In genomic region chr1:48793863-48794262, GRCh38 we compare ENCODE assay signal across 12 cellular contexts. TPM values are rescaled to one million over a fixed set of nuclear protein-coding genes. Genes with fewer than 3 reads are reported as not detected.
DNase-seq lines count a peak whose midpoint lies in the region; ATAC-seq and TF ChIP-seq lines count a peak whose summit lies in the region.
"Had no signal": no experiment of that assay in that cellular context is flagged by ENCODE, and none has a peak within 500 bp of the region (broad histone marks: within the 10 kb centered on the region; RNA-seq: fewer than 3 reads in every experiment).

No MANE protein-coding gene starts in this region.

- no peak for TF ChIP-seq CTCF in neural progenitor cell (IDR thresholded peaks at IDR 0.05)

- H3K36me3 Mint-ChIP-seq in effector memory CD8-positive, alpha-beta T cell (ENCODE audit: insufficient read depth), result no peaks in the 10 kb centered on the region
- H3K36me3 Mint-ChIP-seq in neural progenitor cell, result no peaks in the 10 kb centered on the region

- H3K4me3 Mint-ChIP-seq in effector memory CD8-positive, alpha-beta T cell, result no peak overlapping the region
- H3K4me3 Mint-ChIP-seq in neural progenitor cell, result no peak overlapping the region

- no peaks in the 10 kb centered on the region for H3K4me1 ChIP-seq in neural progenitor cell

- H3K27ac Mint-ChIP-seq in effector memory CD8-positive, alpha-beta T cell, result no peak overlapping the region
- no peak overlapping the region for H3K27ac Mint-ChIP-seq in neural progenitor cell

- H3K9me3 Mint-ChIP-seq in effector memory CD8-positive, alpha-beta T cell, result no peaks in the 10 kb centered on the region
- peaks cover 3% of the 10 kb centered on the region for H3K9me3 Mint-ChIP-seq in neural progenitor cell

- no peak overlapping the region for H3K4me3 ChIP-seq in neural progenitor cell
- H3K4me3 ChIP-seq: K562 had no signal

- H3K4me2 ChIP-seq in neural progenitor cell, result no peak overlapping the region

- H3K9me3 ChIP-seq in neural progenitor cell (ENCODE audit: low read depth), result no peaks in the 10 kb centered on the region

- no peaks in the 10 kb centered on the region for H3F3A ChIP-seq in neural progenitor cell (ENCODE audit: low read depth)

- H3K36me3 ChIP-seq in neural progenitor cell, result no peaks in the 10 kb centered on the region

- H3K27me3 Mint-ChIP-seq in effector memory CD8-positive, alpha-beta T cell, result no peaks in the 10 kb centered on the region
- peaks cover 2% of the 10 kb centered on the region for H3K27me3 Mint-ChIP-seq in neural progenitor cell (ENCODE audit: insufficient read depth, low read depth)

- ATAC-seq in GM18861 (IDR thresholded peaks at IDR 0.05; ENCODE audit: unreplicated experiment) (peak; percentile 90), GM21737 (IDR thresholded peaks at IDR 0.05; ENCODE audit: unreplicated experiment) (peak; percentile 79), HG03442 (IDR thresholded peaks at IDR 0.05; ENCODE audit: unreplicated experiment) (peak; percentile 88)
- ATAC-seq in effector memory CD8-positive, alpha-beta T cell (replicated peaks), result peak; percentile 47
- ATAC-seq: K562, sciatic nerve had no signal

- no peak overlapping the region for H2AFZ ChIP-seq in neural progenitor cell (replicated peaks)

- DNase-seq in effector memory CD8-positive, alpha-beta T cell, result no peak
- no peak for DNase-seq in hippocampal formation (lab: John Stamatoyannopoulos, UW)
- DNase-seq in NCI-H2029 (lab: John Stamatoyannopoulos, UW), result no peak
- DNase-seq in NCI-H1417 treated with DMSO at 0.1 percent for 48 hours (lab: John Stamatoyannopoulos, UW), result no peak
- no peak for DNase-seq in neural progenitor cell (ENCODE audit: low spot score)

- no peaks in the 10 kb centered on the region for H3K27me3 ChIP-seq in neural progenitor cell

- no peaks in the 10 kb centered on the region for H4K20me1 ChIP-seq in neural progenitor cell (ENCODE audit: low read depth)

- H3K4me1 Mint-ChIP-seq in effector memory CD8-positive, alpha-beta T cell (ENCODE audit: low read depth in 2 of 2), result no peaks in the 10 kb centered on the region
- H3K4me1 Mint-ChIP-seq in neural progenitor cell, result no peaks in the 10 kb centered on the region

- H3K9ac ChIP-seq in neural progenitor cell, result no peak overlapping the region

- H3K27ac ChIP-seq in neural progenitor cell, result no peak overlapping the region

- H3K79me2 ChIP-seq in neural progenitor cell (ENCODE audit: low read depth), result no peaks in the 10 kb centered on the region

RNA-seq across cellular contexts. Expression of gene BEND5, which starts 17.2 kb away (rescaled TPM):
- total RNA-seq in neural progenitor cell (ENCODE audit: low replicate concordance), result 15.9 and 17.6 TPM in 2 replicates
- total RNA-seq: endothelial cell of umbilical vein, K562, SK-MEL-5 had no signal
